9 cellular contexts compared by ENCODE assay signal in the genomic region with DNA sequence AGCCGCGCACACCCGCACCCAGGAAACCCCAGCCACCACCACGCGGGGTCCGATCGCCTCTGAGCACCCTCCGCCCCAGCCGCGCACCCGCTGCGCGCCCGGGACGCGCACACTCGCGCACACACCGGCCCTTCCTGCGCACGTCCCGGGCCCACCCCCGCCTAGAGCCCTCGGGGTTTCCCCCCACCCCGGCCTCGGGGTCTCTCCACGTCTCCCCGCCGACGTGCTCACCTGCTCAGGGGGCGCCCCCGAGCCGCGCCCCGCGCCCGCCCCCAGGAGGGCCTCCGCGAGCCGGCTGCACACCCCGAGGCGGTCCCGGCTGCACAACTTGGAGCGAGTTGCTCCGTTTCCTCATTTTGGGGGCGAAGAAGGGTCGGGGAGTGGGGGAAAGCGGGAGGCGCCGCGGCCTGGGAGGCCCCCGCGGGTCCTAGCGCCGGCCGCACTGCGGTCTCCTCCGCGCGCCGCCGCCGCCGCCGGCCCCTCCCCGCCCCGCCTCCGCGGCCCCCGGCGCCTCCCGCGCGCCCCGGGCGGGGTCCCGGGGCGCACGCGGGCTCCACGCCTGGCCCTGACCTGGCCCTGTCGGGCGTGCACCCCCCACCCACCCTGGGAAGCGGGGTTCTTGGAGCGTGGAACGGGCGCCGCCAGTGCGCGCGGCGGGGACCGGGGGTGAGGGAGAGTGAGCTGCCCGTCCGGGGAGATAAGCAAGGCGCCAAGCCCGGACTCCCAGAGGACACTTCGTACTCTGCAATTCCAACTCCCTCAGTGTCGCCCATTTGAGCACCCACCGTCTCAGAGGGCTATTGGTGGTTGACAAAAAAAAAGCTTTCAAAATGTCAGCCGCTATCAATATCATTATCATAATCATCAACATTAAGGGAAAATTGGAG. TPM values are rescaled to one million over a fixed set of nuclear protein-coding genes. Genes with fewer than 3 reads are reported as not detected.
A peak's percentile ranks its signal among the peaks of the same experiment; 100 is the strongest.
DNase-seq lines count a peak whose midpoint lies in the region; ATAC-seq and TF ChIP-seq lines count a peak whose summit lies in the region.
"Had no signal": no experiment of that assay in that cellular context is flagged by ENCODE, and none has a peak within 500 bp of the region (broad histone marks: within the 10 kb centered on the region; RNA-seq: fewer than 3 reads in every experiment).

A gene with protein sequence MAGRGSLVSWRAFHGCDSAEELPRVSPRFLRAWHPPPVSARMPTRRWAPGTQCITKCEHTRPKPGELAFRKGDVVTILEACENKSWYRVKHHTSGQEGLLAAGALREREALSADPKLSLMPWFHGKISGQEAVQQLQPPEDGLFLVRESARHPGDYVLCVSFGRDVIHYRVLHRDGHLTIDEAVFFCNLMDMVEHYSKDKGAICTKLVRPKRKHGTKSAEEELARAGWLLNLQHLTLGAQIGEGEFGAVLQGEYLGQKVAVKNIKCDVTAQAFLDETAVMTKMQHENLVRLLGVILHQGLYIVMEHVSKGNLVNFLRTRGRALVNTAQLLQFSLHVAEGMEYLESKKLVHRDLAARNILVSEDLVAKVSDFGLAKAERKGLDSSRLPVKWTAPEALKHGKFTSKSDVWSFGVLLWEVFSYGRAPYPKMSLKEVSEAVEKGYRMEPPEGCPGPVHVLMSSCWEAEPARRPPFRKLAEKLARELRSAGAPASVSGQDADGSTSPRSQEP (minus strand): TSS at position 444 of the 887 bp plus-strand sequence. CDS start 1,246 bp downstream, outside the sequence.

- H3K27me3 ChIP-seq in left lung, result peaks cover 12 to 55% of the 10 kb centered on the region in 2 donors
- peaks cover 31% of the 10 kb centered on the region for H3K27me3 ChIP-seq in thymus (ENCODE audit: control insufficient read depth, insufficient read depth)

- H3K4me3 Mint-ChIP-seq in activated CD8-positive, alpha-beta memory T cell treated with anti-CD3 and anti-CD28 coated beads, Interleukin-2, amount 10 ng/mL, durations not matched to agents 7 days and 5 days, result peak within 1 kb of the TSS; percentile 81

- peak; percentile 47 for ATAC-seq in activated CD8-positive, alpha-beta memory T cell treated with anti-CD3 and anti-CD28 coated beads, Interleukin-2, amount 10 ng/mL, durations not matched to agents 7 days and 5 days
- ATAC-seq in left lung, result peak; percentile 7
- ATAC-seq in GM21526 (IDR thresholded peaks at IDR 0.05; ENCODE audit: low FRiP score, unreplicated experiment), result no peak
- no peak for ATAC-seq in HG03469 (IDR thresholded peaks at IDR 0.05; ENCODE audit: unreplicated experiment)
- no peak for ATAC-seq in HG03571 (IDR thresholded peaks at IDR 0.05; ENCODE audit: unreplicated experiment)

- H3K36me3 ChIP-seq in left lung, result no peaks in the 10 kb centered on the region
- no peaks in the 10 kb centered on the region for H3K36me3 ChIP-seq in thymus (ENCODE audit: control insufficient read depth, insufficient read depth)

- no peak within 1 kb of the TSS for H3K27ac ChIP-seq in left lung
- H3K27ac ChIP-seq in thymus (ENCODE audit: low read depth), result no peak within 1 kb of the TSS

- peaks cover 10% of the 10 kb centered on the region for H3K9me3 Mint-ChIP-seq in activated CD8-positive, alpha-beta memory T cell treated with anti-CD3 and anti-CD28 coated beads, Interleukin-2, amount 10 ng/mL, durations not matched to agents 7 days and 5 days (ENCODE audit: low read depth)

- peak within 1 kb of the TSS; percentile 27 to 43 for H3K4me3 ChIP-seq in left lung
- peak within 1 kb of the TSS; percentile 53 for H3K4me3 ChIP-seq in thymus (ENCODE audit: low read length)

- H3K9me3 ChIP-seq in left lung (peaks cover 0 to 16% of the 10 kb centered on the region in 2 donors), thymus (ENCODE audit: control insufficient read depth) (peaks cover 11% of the 10 kb centered on the region)

- H3K4me1 Mint-ChIP-seq in activated CD8-positive, alpha-beta memory T cell treated with anti-CD3 and anti-CD28 coated beads, Interleukin-2, amount 10 ng/mL, durations not matched to agents 7 days and 5 days, result peaks cover 35% of the 10 kb centered on the region

- 4% methylated on average over 101 of the region's 101 CpGs for WGBS in thymus

- H3K27me3 Mint-ChIP-seq in activated CD8-positive, alpha-beta memory T cell treated with anti-CD3 and anti-CD28 coated beads, Interleukin-2, amount 10 ng/mL, durations not matched to agents 7 days and 5 days, result peaks cover 4% of the 10 kb centered on the region

- H3K36me3 Mint-ChIP-seq in activated CD8-positive, alpha-beta memory T cell treated with anti-CD3 and anti-CD28 coated beads, Interleukin-2, amount 10 ng/mL, durations not matched to agents 7 days and 5 days, result peaks cover 20% of the 10 kb centered on the region

- peak; percentile 33 for DNase-seq in activated naive CD4-positive, alpha-beta T cell treated with Interleukin-2 at 50 U/mL for 16 hours
- DNase-seq in activated naive CD4-positive, alpha-beta T cell (lab: John Stamatoyannopoulos, UW), result no peak
- no peak for DNase-seq in activated CD8-positive, alpha-beta memory T cell treated with anti-CD3 and anti-CD28 coated beads, Interleukin-2, amount 10 ng/mL, durations not matched to agents 7 days and 5 days
- peak in 1 of 2 donors; percentile 60 for DNase-seq in left lung

- TF ChIP-seq CTCF in left lung (IDR thresholded peaks at IDR 0.05), result no peak

- H3K27ac Mint-ChIP-seq in activated CD8-positive, alpha-beta memory T cell treated with anti-CD3 and anti-CD28 coated beads, Interleukin-2, amount 10 ng/mL, durations not matched to agents 7 days and 5 days, result no peak within 1 kb of the TSS

- intact Hi-C loops in left lung (cut with DNase I), result no loop called here

- CTCF ChIA-PET in activated CD8-positive, alpha-beta memory T cell treated with anti-CD3 and anti-CD28 coated beads, Interleukin-2, amount 10 ng/mL, durations not matched to agents 7 days and 5 days (lab: Charles Lee), result interaction anchor here (0.5 to 1.3 kb wide), 5 partner anchors 24 to 417 kb away, joined by 3 to 5 read pairs (median 3); a partner anchor contains a TSS

- H3K4me1 ChIP-seq in left lung, result peaks cover 0 to 21% of the 10 kb centered on the region in 2 donors
- H3K4me1 ChIP-seq in thymus (ENCODE audit: control insufficient read depth, insufficient read depth, low read length), result no peaks in the 10 kb centered on the region

RNA-seq across cellular contexts. Expression of the gene that starts here (rescaled TPM):
- 10 to 100 TPM; 26.8 to 30.8 TPM for total RNA-seq in activated CD8-positive, alpha-beta memory T cell treated with anti-CD3 and anti-CD28 coated beads, Interleukin-2, amount 10 ng/mL, durations not matched to agents 7 days and 5 days
- 1 to 10 TPM; 6.6 to 9.1 TPM for total RNA-seq in left lung
- 16.2 TPM for polyA plus RNA-seq in thymus
- total RNA-seq: M059J had no signal

Comparison
In these comparisons a context has a peak if more than half of its experiments do, and no peak if none do; other contexts are left out.
1. ATAC-seq: peak in activated CD8-positive, alpha-beta memory T cell treated with anti-CD3 and anti-CD28 coated beads, Interleukin-2, amount 10 ng/mL, durations not matched to agents 7 days and 5 days (single experiment) and left lung (single experiment); none in GM21526 (single experiment), HG03469 (single experiment) and HG03571 (single experiment).